Comparison of ENCODE assay signal across 8 cellular contexts in genomic region chr4:102827674-102828496, GRCh38. TPM values are rescaled to one million over a fixed set of nuclear protein-coding genes. Genes with fewer than 3 reads are reported as not detected.
DNase-seq lines count a peak whose midpoint lies in the region; ATAC-seq and TF ChIP-seq lines count a peak whose summit lies in the region.

No MANE protein-coding gene starts in this region.

- CTCF ChIA-PET in PC-9 (lab: Charles Lee) = interaction anchor here (0.6 kb wide), 1 partner anchor 1508 kb away, joined by 4 read pairs; no protein-coding TSS in a partner anchor

- TF ChIP-seq POLR2A in esophagus muscularis mucosa (IDR thresholded peaks at IDR 0.05; ENCODE audit: low read depth) = peak; percentile 7

- peaks cover 31% of the 10 kb centered on the region for H3K4me1 ChIP-seq in PC-9 (replicated peaks; ENCODE audit: insufficient read depth)
- peaks cover 13 to 33% (median 29%) of the 10 kb centered on the region in 4 donors for H3K4me1 ChIP-seq in esophagus muscularis mucosa
- H3K4me1 ChIP-seq in mucosa of stomach (ENCODE audit: control insufficient read depth, insufficient read depth, low read length) = peaks cover 20% of the 10 kb centered on the region

- DNase-seq in DMS79 treated with DMSO at 0.1 percent for 48 hours (lab: John Stamatoyannopoulos, UW) = peak; percentile 87
- DNase-seq in KG1 (lab: John Stamatoyannopoulos, UW) = peak; percentile 98
- peak; percentile 94 to 98 for DNase-seq in PC-9
- DNase-seq in activated T-cell treated with anti-CD3 and anti-CD28 coated beads, Interleukin-2, amount 50 U/mL, for 4 hours = peak; percentile 99
- peak; percentile 100 for DNase-seq in esophagus muscularis mucosa (ENCODE audit: extremely low spot score)
- peak; percentile 98 for DNase-seq in stimulated activated CD8-positive, alpha-beta memory T cell treated with anti-CD3 and anti-CD28 coated beads, Interleukin-4, amount 100 ng/mL, for 48 hours

- ATAC-seq in GM21737 (IDR thresholded peaks at IDR 0.05; ENCODE audit: unreplicated experiment) = peak; percentile 79
- peak; percentile 71 to 72 for ATAC-seq in activated T-cell treated with anti-CD3 and anti-CD28 coated beads, Interleukin-2, amount 50 U/mL, for 4 hours

- peaks cover 33% of the 10 kb centered on the region for H3F3A ChIP-seq in PC-9 (ENCODE audit: insufficient read depth, low read depth)

- H3K4me1 Mint-ChIP-seq in activated T-cell treated with anti-CD3 and anti-CD28 coated beads, Interleukin-2, amount 50 U/mL, for 4 hours (ENCODE audit: low read depth) = peaks cover 29% of the 10 kb centered on the region

- H3K4me2 ChIP-seq in PC-9 = peak overlapping the region; percentile 94

- peaks cover 24% of the 10 kb centered on the region for H4K20me1 ChIP-seq in PC-9 (ENCODE audit: insufficient read depth)

- H3K27me3 ChIP-seq in PC-9 (ENCODE audit: insufficient read depth, low read depth) (no peaks in the 10 kb centered on the region), esophagus muscularis mucosa (no peaks in the 10 kb centered on the region), mucosa of stomach (ENCODE audit: control insufficient read depth, insufficient read depth, low read length) (no peaks in the 10 kb centered on the region)

- no TSS peak for BruUV-seq in PC-9 (replicated peaks; lab: Mats Ljungman, UMichigan)

- no peaks in the 10 kb centered on the region for H3K9me2 ChIP-seq in PC-9 (ENCODE audit: insufficient read depth)

- H3K79me2 ChIP-seq in PC-9 (ENCODE audit: low read depth) = peaks cover 56% of the 10 kb centered on the region

- peak overlapping the region; percentile 99 for H3K9ac ChIP-seq in mucosa of stomach (ENCODE audit: low read length)

- TF ChIP-seq EP300 in esophagus muscularis mucosa (IDR thresholded peaks at IDR 0.05) = no peak

- H3K9me3 ChIP-seq in PC-9 (ENCODE audit: insufficient read depth, low read depth) (no peaks in the 10 kb centered on the region), esophagus muscularis mucosa (no peaks in the 10 kb centered on the region), mucosa of stomach (ENCODE audit: control insufficient read depth, low read length) (no peaks in the 10 kb centered on the region)

- TF ChIP-seq CTCF in PC-9 (conservative IDR thresholded peaks at IDR 0.05) (no peak), esophagus muscularis mucosa (IDR thresholded peaks at IDR 0.05) (peak in 1 of 3 experiments; percentile 8)

- no peaks in the 10 kb centered on the region for H3K9me3 Mint-ChIP-seq in activated T-cell treated with anti-CD3 and anti-CD28 coated beads, Interleukin-2, amount 50 U/mL, for 4 hours

- H3K4me3 Mint-ChIP-seq in activated T-cell treated with anti-CD3 and anti-CD28 coated beads, Interleukin-2, amount 50 U/mL, for 4 hours = no peak overlapping the region

- H2AFZ ChIP-seq in PC-9 = peak overlapping the region; percentile 72

- peaks cover 12% of the 10 kb centered on the region for H3K36me3 Mint-ChIP-seq in activated T-cell treated with anti-CD3 and anti-CD28 coated beads, Interleukin-2, amount 50 U/mL, for 4 hours (ENCODE audit: insufficient read depth)

- POLR2A ChIA-PET in PC-9 (lab: Charles Lee; ENCODE audit: unreplicated experiment) = interaction anchor here (0.6 to 1.9 kb wide), 5 partner anchors 41 to 956 kb away, joined by 3 to 21 read pairs (median 4); partner anchors contain the start of gene CISD2

- no peaks in the 10 kb centered on the region for H3K27me3 Mint-ChIP-seq in activated T-cell treated with anti-CD3 and anti-CD28 coated beads, Interleukin-2, amount 50 U/mL, for 4 hours (ENCODE audit: low read depth)

- H3K36me3 ChIP-seq in PC-9 (ENCODE audit: low read depth) (peaks cover 24% of the 10 kb centered on the region), esophagus muscularis mucosa (no peaks in the 10 kb centered on the region), mucosa of stomach (ENCODE audit: control insufficient read depth, insufficient read depth, low read length) (no peaks in the 10 kb centered on the region)

- intact Hi-C loops in PC-9 (cut with micrococcal nuclease; ENCODE audit: unreplicated experiment) (loop anchor here (1.0 to 5.0 kb wide), 4 partner anchors 41 to 396 kb away; partner anchors contain the start of gene SLC9B1), esophagus muscularis mucosa (cut with DNase I) (loop anchor here (1.0 to 10.0 kb wide), 4 partner anchors 40 to 203 kb away; partner anchors contain the start of genes CISD2 and SLC9B1)

- H3K27ac ChIP-seq in PC-9 (peak overlapping the region; percentile 99), esophagus muscularis mucosa (replicated peaks in 1 of 4) (peak overlapping the region; percentile 94 to 100 (median 100))

- WGBS in esophagus muscularis mucosa = 0% methylated on average over 38 of the region's 50 CpGs

- H3K4me3 ChIP-seq in PC-9 (peak overlapping the region; percentile 95), esophagus muscularis mucosa (peak overlapping the region; percentile 64 to 98 (median 90)), mucosa of stomach (ENCODE audit: low read length) (peak overlapping the region; percentile 94)

RNA-seq across cellular contexts. Expression of gene UBE2D3, which starts 0.5 kb away (rescaled TPM):
- total RNA-seq in PC-9 (2021) = 154 and 183 TPM in 2 replicates
- total RNA-seq in activated T-cell treated with anti-CD3 and anti-CD28 coated beads, Interleukin-2, amount 50 U/mL, for 4 hours = 100 to 1,000 TPM; 575 to 579 (median 577) TPM
- 100 to 1,000 TPM; 332 to 438 (median 394) TPM for total RNA-seq in esophagus muscularis mucosa

RNA-seq across cellular contexts. Expression of gene CISD2, which starts 40.9 kb away (rescaled TPM):
- 23.1 and 26.9 TPM in 2 replicates for total RNA-seq in PC-9 (2021)
- 10 to 100 TPM; 29.0 to 36.9 (median 29.1) TPM for total RNA-seq in activated T-cell treated with anti-CD3 and anti-CD28 coated beads, Interleukin-2, amount 50 U/mL, for 4 hours
- 10 to 100 TPM in 2 of 4 donors, 1 to 10 TPM in 2; 6.6 to 13.3 (median 10.3) TPM for total RNA-seq in esophagus muscularis mucosa

Comparison
In these comparisons a context has a peak if more than half of its experiments do, and no peak if none do; other contexts are left out.
1. Peak in every context shown above with its lines: DNase-seq, ATAC-seq, H3K4me3 ChIP-seq and H3K27ac ChIP-seq.